8 cellular contexts compared by ENCODE assay signal in genomic region chr3:184711366-184712247, GRCh38. TPM values are rescaled to one million over a fixed set of nuclear protein-coding genes. Genes with fewer than 3 reads are reported as not detected.
DNase-seq lines count a peak whose midpoint lies in the region; ATAC-seq, FAIRE-seq and TF ChIP-seq lines count a peak whose summit lies in the region.

TSS of gene MAGEF1 (minus strand) at chr3:184712064. CDS start at chr3:184711821, 243 bp downstream.

- CTCF ChIA-PET in H1 (lab: Charles Lee; ENCODE audit: partially characterized antibody), result interaction anchor here (0.8 to 2.5 kb wide), 7 partner anchors 13 to 107 kb away, joined by 3 to 10 read pairs (median 4); no protein-coding TSS in a partner anchor

- H3K4me3 ChIP-seq in H1 (ENCODE audit: extremely low read depth in 1 of 4, insufficient read depth in 2 of 4, low read depth in 3 of 4, low read length in 4 of 4), result peak within 1 kb of the TSS; percentile 86 to 98 (median 90)

- peaks cover 23% of the 10 kb centered on the region for H3K4me1 Mint-ChIP-seq in memory B cell

- peak within 1 kb of the TSS; percentile 99 for H3K18ac ChIP-seq in H1 (ENCODE audit: extremely low read depth, low read length)

- peak within 1 kb of the TSS; percentile 77; the same call in 1 of the 2 replicates for H2BK15ac ChIP-seq in H1 (ENCODE audit: low read length)

- DNase-seq in CMK (ENCODE audit: low read depth) (peak; percentile 68), HTR-8/SVneo (ENCODE audit: insufficient read length, low spot score) (peak; percentile 92), NOMO-1 (lab: John Stamatoyannopoulos, UW; ENCODE audit: unreplicated experiment in 2 of 2) (peak; percentile 97 to 98), H1 (ENCODE audit: low read depth in 1 of 2, low spot score in 2 of 2) (peak; percentile 67 to 89), memory B cell (ENCODE audit: low spot score in 2 of 2) (peak; percentile 29 to 54)
- DNase-seq in activated CD8-positive, alpha-beta memory T cell treated with anti-CD3 and anti-CD28 coated beads for 4 hours (ENCODE audit: low read depth in 2 of 2), result peak; percentile 25 to 27
- DNase-seq in stimulated activated CD8-positive, alpha-beta memory T cell treated with anti-CD3 and anti-CD28 coated beads, Interleukin-12 subunit alpha, Interleukin-12 subunit beta, amount 100 ng/mL, for 24 hours (ENCODE audit: extremely low read depth), result peak; percentile 54

- H3K23me2 ChIP-seq in H1 (ENCODE audit: low read depth, low read length), result peaks cover 15% of the 10 kb centered on the region

- peak within 1 kb of the TSS; percentile 100 for H4K8ac ChIP-seq in H1 (ENCODE audit: extremely low read depth, insufficient read depth, low read length)

- H2BK20ac ChIP-seq in H1 (ENCODE audit: low read length), result no peak within 1 kb of the TSS

- peaks cover 7 to 10% of the 10 kb centered on the region in 2 experiments; a peak in 2 of 4 replicates for H3K9me3 ChIP-seq in H1 (ENCODE audit: insufficient read depth in 2 of 2, low read depth in 1 of 2, low read length in 1 of 2)

- no peak for TF ChIP-seq CTCF in H1 (IDR thresholded peaks at IDR 0.05; ENCODE audit: control extremely low read depth in 1 of 3, insufficient read depth in 1 of 3, low read depth in 1 of 3, low read length in 3 of 3)

- H4K5ac ChIP-seq in H1 (ENCODE audit: insufficient read length, low read depth, low read length), result peak within 1 kb of the TSS; percentile 99

- H3K4ac ChIP-seq in H1 (replicated peaks; ENCODE audit: insufficient read length, low read depth, low read length), result peak within 1 kb of the TSS; percentile 69

- H4K20me1 ChIP-seq in H1 (replicated peaks in 1 of 2; ENCODE audit: control insufficient read depth in 1 of 2, insufficient read depth in 2 of 2, low read length in 2 of 2), result no peaks in the 10 kb centered on the region

- peak within 1 kb of the TSS; percentile 78 to 99 for H3K4me2 ChIP-seq in H1 (ENCODE audit: insufficient read depth in 1 of 2, low read depth in 2 of 2, low read length in 2 of 2)

- peaks cover 0 to 10% (median 4%) of the 10 kb centered on the region in 4 experiments; a peak in 3 of 8 replicates for H3K36me3 ChIP-seq in H1 (ENCODE audit: control insufficient read depth in 2 of 4, insufficient read depth in 4 of 4, low read length in 3 of 4)

- no peaks in the 10 kb centered on the region for H3K27me3 ChIP-seq in H1 (replicated peaks in 1 of 4; ENCODE audit: control insufficient read depth in 3 of 4, extremely low read depth in 1 of 4, insufficient read depth in 3 of 4, low read length in 3 of 4)

- peak within 1 kb of the TSS; percentile 88 for H3K4me3 Mint-ChIP-seq in memory B cell

- peak; percentile 91 for TF ChIP-seq POLR2A in H1 (IDR thresholded peaks at IDR 0.05; ENCODE audit: control extremely low read depth in 1 of 2, low read depth in 2 of 2, low read length in 2 of 2)

- peak; percentile 7 to 18; a peak in 2 of 4 replicates for TF ChIP-seq RAD21 in H1 (IDR thresholded peaks at IDR 0.05 in 1 of 2, conservative IDR thresholded peaks at IDR 0.05 in 1 of 2; ENCODE audit: low read depth in 2 of 2, low read length in 2 of 2)

- peaks cover 6% of the 10 kb centered on the region for H3K36me3 Mint-ChIP-seq in memory B cell

- POLR2A ChIA-PET in H1 (lab: Charles Lee; ENCODE audit: partially characterized antibody), result interaction anchor here (0.6 to 3.3 kb wide), 38 partner anchors 9 to 155 kb away, joined by 3 to 21 read pairs (median 5); partner anchors contain the start of gene EPHB3

- 2% methylated on average over 54 of the region's 72 CpGs; no CpG with 5 or more reads in 1 of the 2 experiments for WGBS in H1 (ENCODE audit: extremely low coverage in 1 of 2, insufficient coverage in 1 of 2, insufficient read length in 1 of 2, insufficient replicate concordance in 2 of 2, low coverage in 1 of 2, low lambda C conversion rate in 2 of 2, missing lambda C conversion rate in 1 of 2), 2 experiments

- peak within 1 kb of the TSS; percentile 33; the same call in 1 of the 2 replicates for H2AK5ac ChIP-seq in H1 (ENCODE audit: low read depth, low read length)

- H3K4me1 ChIP-seq in H1 (replicated peaks in 1 of 4; ENCODE audit: control insufficient read depth in 3 of 4, insufficient read depth in 4 of 4, low read length in 3 of 4), result peaks cover 1 to 9% (median 3%) of the 10 kb centered on the region in 4 experiments; a peak in 6 of 7 replicates

- peak within 1 kb of the TSS; percentile 61; the same call in 1 of the 2 replicates for H2BK12ac ChIP-seq in H1 (ENCODE audit: low read depth, low read length)

- H3K14ac ChIP-seq in H1 (ENCODE audit: insufficient read length), result no peak within 1 kb of the TSS

- H3K9me3 Mint-ChIP-seq in memory B cell, result peaks cover 2% of the 10 kb centered on the region

- FAIRE-seq in HTR-8/SVneo (lab: Jason Lieb, UNC), result peak; percentile 57
- FAIRE-seq in H1 (lab: Jason Lieb, UNC), result no peak

- H3K27ac Mint-ChIP-seq in memory B cell, result peak within 1 kb of the TSS; percentile 77

- peak within 1 kb of the TSS; percentile 95 to 98 (median 97) for H3K9ac ChIP-seq in H1 (replicated peaks in 1 of 4; ENCODE audit: extremely low read depth in 1 of 4, low read depth in 3 of 4, low read length in 3 of 4)

- no peak; a peak in 1 of 3 replicates for TF ChIP-seq EP300 in H1 (IDR thresholded peaks at IDR 0.05; ENCODE audit: borderline replicate concordance in 1 of 2, low read depth in 2 of 2, low read length in 2 of 2)

- H2AFZ ChIP-seq in H1 (ENCODE audit: low read length), result peak within 1 kb of the TSS; percentile 9; the same call in 1 of the 2 replicates

- H3K79me1 ChIP-seq in H1 (ENCODE audit: low read depth, low read length), result peaks cover 2% of the 10 kb centered on the region; the same call in 1 of the 2 replicates

- H3K27me3 Mint-ChIP-seq in memory B cell, result no peaks in the 10 kb centered on the region

- H3K56ac ChIP-seq in H1 (replicated peaks; ENCODE audit: insufficient read length, low read depth, low read length), result peak within 1 kb of the TSS; percentile 90

- H3K23ac ChIP-seq in H1 (ENCODE audit: insufficient read length), result no peak within 1 kb of the TSS

- peak within 1 kb of the TSS; percentile 92 for H4K91ac ChIP-seq in H1 (replicated peaks; ENCODE audit: insufficient read length, low read length)

- ATAC-seq in GM21367 (IDR thresholded peaks at IDR 0.05; ENCODE audit: unreplicated experiment), result peak; percentile 78
- ATAC-seq in memory B cell (ENCODE audit: low read depth), result peak; percentile 55

- H2BK120ac ChIP-seq in H1 (replicated peaks; ENCODE audit: low read depth, low read length), result peak within 1 kb of the TSS; percentile 13

- H3K27ac ChIP-seq in H1 (ENCODE audit: low read depth, low read length), result peak within 1 kb of the TSS; percentile 97

- peaks cover 3 to 24% of the 10 kb centered on the region in 2 experiments; a peak in 2 of 4 replicates for H3K79me2 ChIP-seq in H1 (ENCODE audit: control insufficient read depth in 1 of 2, insufficient read depth in 2 of 2, low read length in 2 of 2)

- H2BK5ac ChIP-seq in H1 (ENCODE audit: low read depth, low read length), result peak within 1 kb of the TSS; percentile 97

TF ChIP-seq in H1, 55 proteins besides CTCF, POLR2A, EP300 and RAD21 (continues in another document):
- TF ChIP-seq ATF2 (IDR thresholded peaks at IDR 0.05; ENCODE audit: low read length) (no peak; the same call in 1 of the 2 replicates), E2F6 (IDR thresholded peaks at IDR 0.05) (peak; percentile 45; the same call in 1 of the 2 replicates), FOSL1 (IDR thresholded peaks at IDR 0.05; ENCODE audit: insufficient read depth, low read depth, low read length) (0 out of 2 replicates have a peak, but pooled peaks have one; percentile 6), ZNF274 (IDR thresholded peaks at IDR 0.05; ENCODE audit: borderline replicate concordance, extremely low read depth, low read length) (no peak), TBP (IDR thresholded peaks at IDR 0.05; ENCODE audit: low read depth, low read length) (peak; percentile 88), GABPA (IDR thresholded peaks at IDR 0.05; ENCODE audit: borderline replicate concordance, insufficient read depth, low read length) (peak; percentile 97), PHF8 (conservative IDR thresholded peaks at IDR 0.05; ENCODE audit: low read depth, low read length) (peak; percentile 97), SIN3A (conservative IDR thresholded peaks at IDR 0.05 in 1 of 2, IDR thresholded peaks at IDR 0.05 in 1 of 2; ENCODE audit: low read depth in 1 of 2, low read length in 2 of 2) (peak in 1 of 2 experiments; percentile 29; a peak in 1 of 4 replicates), JUND (IDR thresholded peaks at IDR 0.05; ENCODE audit: low read length) (0 out of 2 replicates have a peak, but pooled peaks have one; percentile 30), MAFK (IDR thresholded peaks at IDR 0.05; ENCODE audit: low read depth, low read length) (no peak), TAF1 (IDR thresholded peaks at IDR 0.05; ENCODE audit: low read depth, low read length) (peak; percentile 93), NRF1 (IDR thresholded peaks at IDR 0.05; ENCODE audit: low read depth, low read length) (peak; percentile 38; the same call in 1 of the 2 replicates)

RNA-seq across cellular contexts. Expression of gene MAGEF1, which starts in this region (rescaled TPM):
- 54.1 and 56.7 TPM in 2 replicates for total RNA-seq in H1 (2021; fragmentation: NEBNext Ultra II Directional; extraction: Animal tissue kit (Norgen Biotek cat#: 25700))
- 26.5 and 29.5 TPM in 2 replicates for polyA plus RNA-seq in H1 (2011; rRNA removed)
- 51.9 TPM for polyA plus RNA-seq in H1 (2011; cell fraction: cytosol; rRNA removed)
- 18.1 TPM for polyA plus RNA-seq in H1 (2011; cell fraction: nucleus; rRNA removed)
- 47.6 to 57.8 TPM (median 52.1 TPM) in 4 replicates for polyA plus RNA-seq in H1 (2012, experiment 1 of 2)
- 31.8 TPM for polyA plus RNA-seq in H1 (2012, experiment 2 of 2)
- 33.0 TPM for polyA plus RNA-seq in H1 (2013, experiment 1 of 2)
- polyA plus RNA-seq in H1 (2013, experiment 2 of 2), result 35.2 TPM
- polyA minus RNA-seq in H1 (2011; rRNA and poly(A)+ RNA removed), result 11.3 and 12.0 TPM in 2 replicates
- 21.2 TPM for polyA minus RNA-seq in H1 (2011; cell fraction: cytosol; rRNA and poly(A)+ RNA removed)
- 11.4 TPM for polyA minus RNA-seq in H1 (2011; cell fraction: nucleus; rRNA and poly(A)+ RNA removed)

Comparison
In these comparisons a context has a peak if more than half of its experiments do, and no peak if none do; other contexts are left out.
1. Peak in every context shown above with its lines: DNase-seq, ATAC-seq, H3K4me3 ChIP-seq and H3K27ac ChIP-seq.
2. DNase-seq: peak in every context shown above with its lines; median percentile 98 in NOMO-1; 92 in HTR-8/SVneo; 78 in H1; 68 in CMK; 54 in stimulated activated CD8-positive, alpha-beta memory T cell treated with anti-CD3 and anti-CD28 coated beads, Interleukin-12 subunit alpha, Interleukin-12 subunit beta, amount 100 ng/mL, for 24 hours; 42 in memory B cell; 26 in activated CD8-positive, alpha-beta memory T cell treated with anti-CD3 and anti-CD28 coated beads for 4 hours.